ENCODE assay signal across 8 cellular contexts in the genomic region with DNA sequence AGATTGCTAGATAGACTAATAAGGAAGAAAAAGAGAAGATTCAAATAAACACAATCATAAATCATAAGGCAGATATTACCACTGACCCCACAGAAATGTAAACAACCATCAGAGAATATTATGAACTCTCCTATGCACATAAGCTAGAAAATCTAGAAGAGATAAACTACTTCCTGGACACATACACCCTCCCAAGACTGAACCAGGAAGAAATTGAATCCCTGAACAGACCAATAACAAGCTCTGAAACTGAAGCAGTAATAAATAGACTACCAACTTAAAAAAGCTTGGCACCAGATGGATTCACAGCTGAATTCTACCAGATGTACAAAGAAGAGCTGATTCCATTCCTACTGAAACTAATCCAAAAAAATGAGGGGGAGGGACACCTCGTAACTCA.
"Had no signal": no experiment of that assay in that cellular context is flagged by ENCODE, and none has a peak within 500 bp of the region (broad histone marks: within the 10 kb centered on the region; RNA-seq: fewer than 3 reads in every experiment).

No MANE protein-coding gene starts in this region.

- H3K9me3 ChIP-seq: HAP-1 had no signal

- H3K27ac Mint-ChIP-seq: HFFc6 had no signal

- H2AFZ ChIP-seq: GM23248 had no signal

- H3K4me3 ChIP-seq: GM23248, HAP-1 had no signal

- ATAC-seq: HCT116 had no signal

- H3K36me3 ChIP-seq: HAP-1 had no signal

- FAIRE-seq: HTR-8/SVneo had no signal

- H3K9me3 Mint-ChIP-seq: HFFc6 had no signal

- DNase-seq: GM23248, GOT3, H7, HFFc6, IMR-90 had no signal

- H3K4me1 ChIP-seq: HAP-1 had no signal

- H3K4me3 Mint-ChIP-seq: HFFc6 had no signal

- H3K9ac ChIP-seq: GM23248 had no signal

- H3K27ac ChIP-seq: GM23248 had no signal
